ENCODE assay signal across 23 cellular contexts in genomic region chr17:75199886-75200618, GRCh38.
"Had no signal": no experiment of that assay in that cellular context is flagged by ENCODE, and none has a peak within 500 bp of the region (broad histone marks: within the 10 kb centered on the region; RNA-seq: fewer than 3 reads in every experiment).

No MANE protein-coding gene starts in this region.

- DNase-seq: colonic mucosa; cortex of kidney; effector CD8-positive, alpha-beta T cell; effector memory CD8-positive, alpha-beta T cell; endodermal cell; erythroblast; esophagus squamous epithelium; foreskin fibroblast; foreskin melanocyte; gastrocnemius medialis; glutamatergic neuron; head of caudate nucleus; heart right ventricle; hippocampal formation; left cardiac atrium; left lung; left ventricle myocardium superior; lower lobe of right lung; mesenchymal stem cell; mucosa of descending colon; naive B cell had no signal

- H3K27ac ChIP-seq: colonic mucosa, epithelial cell of prostate, esophagus squamous epithelium, gastrocnemius medialis, heart right ventricle, left lung, lower lobe of right lung had no signal

- H3K36me3 ChIP-seq: colonic mucosa, esophagus squamous epithelium, gastrocnemius medialis, heart right ventricle, left lung, lower lobe of right lung had no signal

- H3K9me3 ChIP-seq: colonic mucosa, esophagus squamous epithelium, gastrocnemius medialis, heart right ventricle, left lung, lower lobe of right lung, mucosa of descending colon had no signal

- H3K4me1 ChIP-seq: colonic mucosa had no signal

- H3K27me3 ChIP-seq: colonic mucosa, esophagus squamous epithelium, gastrocnemius medialis, heart right ventricle, left lung had no signal

- ATAC-seq: effector memory CD8-positive, alpha-beta T cell; esophagus mucosa; gastrocnemius medialis; heart right ventricle; left cardiac atrium; left lung; left ventricle myocardium superior; lower lobe of right lung; mucosa of descending colon had no signal

- H3K4me3 ChIP-seq: colonic mucosa, esophagus squamous epithelium, gastrocnemius medialis, heart right ventricle, left lung, lower lobe of right lung, mucosa of descending colon had no signal
